12 cellular contexts compared by ENCODE assay signal in genomic region chr21:46284077-46284644, GRCh38. TPM values are rescaled to one million over a fixed set of nuclear protein-coding genes. Genes with fewer than 3 reads are reported as not detected.
DNase-seq lines count a peak whose midpoint lies in the region; ATAC-seq, FAIRE-seq and TF ChIP-seq lines count a peak whose summit lies in the region.
"Had no signal": no experiment of that assay in that cellular context is flagged by ENCODE, and none has a peak within 500 bp of the region (broad histone marks: within the 10 kb centered on the region; RNA-seq: fewer than 3 reads in every experiment).

No MANE protein-coding gene starts in this region.

- H3K9ac ChIP-seq in endothelial cell of umbilical vein (replicated peaks; ENCODE audit: extremely low read depth, insufficient read depth, low read length): no peak overlapping the region

- peak overlapping the region; percentile 13 for H3K27ac ChIP-seq in endothelial cell of umbilical vein (ENCODE audit: insufficient read depth, low read depth, low read length)

- peak overlapping the region; percentile 92 for H3K4me3 Mint-ChIP-seq in activated CD4-positive, alpha-beta T cell treated with anti-CD3 and anti-CD28 coated beads, Interleukin-2, amount 10 ng/mL, durations not matched to agents 24 days and 14 days
- peak overlapping the region; percentile 96 for H3K4me3 Mint-ChIP-seq in stimulated activated effector memory CD8-positive, alpha-beta T cell treated with anti-CD3 and anti-CD28 coated beads, Interleukin-12 subunit alpha, Interleukin-12 subunit beta, amount 100 ng/mL, for 72 hours

- H3K27me3 Mint-ChIP-seq in activated CD4-positive, alpha-beta T cell treated with anti-CD3 and anti-CD28 coated beads, Interleukin-2, amount 10 ng/mL, durations not matched to agents 24 days and 14 days: no peaks in the 10 kb centered on the region

- no peak for FAIRE-seq in endothelial cell of umbilical vein (lab: Jason Lieb, UNC)
- FAIRE-seq: bronchial epithelial cell had no signal

- no peaks in the 10 kb centered on the region for H3K9me3 ChIP-seq in endothelial cell of umbilical vein (replicated peaks; ENCODE audit: control insufficient read depth, insufficient read depth, low read length)

- dilution Hi-C loops in endothelial cell of umbilical vein (cut with MboI; ENCODE audit: extremely low pct_ligation_motif_present, low sequenced_read_pairs): no loop called here

- H2AFZ ChIP-seq in endothelial cell of umbilical vein (ENCODE audit: low read depth, low read length): no peak overlapping the region

- no peak for TF ChIP-seq POLR2A in endothelial cell of umbilical vein (IDR thresholded peaks at IDR 0.05; ENCODE audit: low read depth, low read length)

- H3K4me2 ChIP-seq in endothelial cell of umbilical vein (ENCODE audit: insufficient read depth, low read length): peak overlapping the region; percentile 83

- no peak for TF ChIP-seq CTCF in endothelial cell of umbilical vein (IDR thresholded peaks at IDR 0.05; ENCODE audit: extremely low read depth in 1 of 2, insufficient read depth in 1 of 2, low read depth in 1 of 2, low read length in 2 of 2)

- H3K36me3 ChIP-seq in endothelial cell of umbilical vein (ENCODE audit: control insufficient read depth in 2 of 2, extremely low read depth in 1 of 2, insufficient read depth in 2 of 2, low read length in 2 of 2): peaks cover 0 to 15% of the 10 kb centered on the region in 2 experiments

- no peaks in the 10 kb centered on the region for H3K9me1 ChIP-seq in endothelial cell of umbilical vein (replicated peaks; ENCODE audit: control insufficient read depth, extremely low read depth, insufficient read depth, low read length)

- peak overlapping the region; percentile 82 for H3K27ac Mint-ChIP-seq in activated CD4-positive, alpha-beta T cell treated with anti-CD3 and anti-CD28 coated beads, Interleukin-2, amount 10 ng/mL, durations not matched to agents 24 days and 14 days
- H3K27ac Mint-ChIP-seq in stimulated activated effector memory CD8-positive, alpha-beta T cell treated with anti-CD3 and anti-CD28 coated beads, Interleukin-12 subunit alpha, Interleukin-12 subunit beta, amount 100 ng/mL, for 72 hours: peak overlapping the region; percentile 39

- peaks cover 33% of the 10 kb centered on the region for H3K4me1 ChIP-seq in endothelial cell of umbilical vein (ENCODE audit: control insufficient read depth, extremely low read depth, insufficient read depth, low read length)

- BruUV-seq in endothelial cell of umbilical vein (replicated peaks; lab: Mats Ljungman, UMichigan): no TSS peak

- intact Hi-C loops in activated CD4-positive, alpha-beta T cell treated with anti-CD3 and anti-CD28 coated beads, Interleukin-2, amount 10 ng/mL, durations not matched to agents 24 days and 14 days (cut with micrococcal nuclease): no loop called here
- intact Hi-C loops in endothelial cell of umbilical vein (cut with micrococcal nuclease): loop anchor here (2.0 kb wide), 1 partner anchor 55 kb away; the partner anchor contains the start of gene LSS

- no peaks in the 10 kb centered on the region for H3K27me3 ChIP-seq in endothelial cell of umbilical vein (ENCODE audit: control insufficient read depth in 2 of 2, insufficient read depth in 2 of 2, low read length in 2 of 2)

- no peak for ATAC-seq in stimulated activated effector memory CD8-positive, alpha-beta T cell treated with anti-CD3 and anti-CD28 coated beads, Interleukin-12 subunit alpha, Interleukin-12 subunit beta, amount 100 ng/mL, for 72 hours
- ATAC-seq in HG03135 (IDR thresholded peaks at IDR 0.05; ENCODE audit: unreplicated experiment): no peak
- ATAC-seq in HG03159 (IDR thresholded peaks at IDR 0.05; ENCODE audit: unreplicated experiment): no peak
- no peak for ATAC-seq in GM18858 (IDR thresholded peaks at IDR 0.05; ENCODE audit: unreplicated experiment)

- no peak for DNase-seq in activated CD4-positive, alpha-beta T cell treated with anti-CD3 and anti-CD28 coated beads, Interleukin-2, amount 10 ng/mL, durations not matched to agents 24 days and 14 days
- DNase-seq in activated CD4-positive, alpha-beta T cell treated with anti-CD3 and anti-CD28 coated beads, Interleukin-2, amount 50 U/mL, for 4 hours: no peak
- DNase-seq in endothelial cell of umbilical vein (ENCODE audit: low read depth, low spot score): peak; percentile 51
- no peak for DNase-seq in stimulated activated effector memory CD8-positive, alpha-beta T cell treated with anti-CD3 and anti-CD28 coated beads, Interleukin-12 subunit alpha, Interleukin-12 subunit beta, amount 100 ng/mL, for 72 hours (ENCODE audit: low spot score in 2 of 2)
- DNase-seq: NCI-H82; stimulated activated naive CD4-positive, alpha-beta T cell treated with Interleukin-2 at 50 U/mL for 16 hours had no signal

- H3K79me2 ChIP-seq in endothelial cell of umbilical vein (ENCODE audit: control insufficient read depth, insufficient read depth, low read length): peaks cover 50% of the 10 kb centered on the region

- H4K20me1 ChIP-seq in endothelial cell of umbilical vein (replicated peaks; ENCODE audit: control insufficient read depth, extremely low read depth, insufficient read depth, low read length): no peaks in the 10 kb centered on the region

- H3K4me1 Mint-ChIP-seq in activated CD4-positive, alpha-beta T cell treated with anti-CD3 and anti-CD28 coated beads, Interleukin-2, amount 10 ng/mL, durations not matched to agents 24 days and 14 days: peaks cover 40% of the 10 kb centered on the region
- H3K4me1 Mint-ChIP-seq in stimulated activated effector memory CD8-positive, alpha-beta T cell treated with anti-CD3 and anti-CD28 coated beads, Interleukin-12 subunit alpha, Interleukin-12 subunit beta, amount 100 ng/mL, for 72 hours: peaks cover 42% of the 10 kb centered on the region

- no peaks in the 10 kb centered on the region for H3K9me3 Mint-ChIP-seq in activated CD4-positive, alpha-beta T cell treated with anti-CD3 and anti-CD28 coated beads, Interleukin-2, amount 10 ng/mL, durations not matched to agents 24 days and 14 days
- H3K9me3 Mint-ChIP-seq in stimulated activated effector memory CD8-positive, alpha-beta T cell treated with anti-CD3 and anti-CD28 coated beads, Interleukin-12 subunit alpha, Interleukin-12 subunit beta, amount 100 ng/mL, for 72 hours: no peaks in the 10 kb centered on the region

- CTCF ChIA-PET in endothelial cell of umbilical vein (lab: Charles Lee): interaction anchor here (0.6 to 3.0 kb wide), 5 partner anchors 27 to 140 kb away, joined by 3 to 14 read pairs (median 4); a partner anchor contains a TSS

- H3K4me3 ChIP-seq in endothelial cell of umbilical vein (replicated peaks in 1 of 3; ENCODE audit: insufficient read depth in 1 of 3, low read depth in 1 of 3, low read length in 3 of 3): peak overlapping the region in 2 of 3 experiments; percentile 1 to 24
- H3K4me3 ChIP-seq: lung had no signal

- POLR2A ChIA-PET in endothelial cell of umbilical vein (lab: Charles Lee): interaction anchor here (1.4 kb wide), 1 partner anchor 39 kb away, joined by 3 read pairs; no protein-coding TSS in a partner anchor

- peaks cover 56% of the 10 kb centered on the region for H3K36me3 Mint-ChIP-seq in activated CD4-positive, alpha-beta T cell treated with anti-CD3 and anti-CD28 coated beads, Interleukin-2, amount 10 ng/mL, durations not matched to agents 24 days and 14 days (ENCODE audit: low read depth)
- peaks cover 81% of the 10 kb centered on the region for H3K36me3 Mint-ChIP-seq in stimulated activated effector memory CD8-positive, alpha-beta T cell treated with anti-CD3 and anti-CD28 coated beads, Interleukin-12 subunit alpha, Interleukin-12 subunit beta, amount 100 ng/mL, for 72 hours

RNA-seq across cellular contexts. Expression of gene MCM3AP, which starts 1.2 kb away (rescaled TPM):
- 129 and 138 TPM in 2 replicates for total RNA-seq in activated CD4-positive, alpha-beta T cell treated with anti-CD3 and anti-CD28 coated beads, Interleukin-2, amount 10 ng/mL, durations not matched to agents 24 days and 14 days
- 59.1 TPM for polyA plus RNA-seq in PFSK-1 (2012; ENCODE audit: insufficient read length, low read depth)
- total RNA-seq in endothelial cell of umbilical vein: 106 and 115 TPM in 2 replicates
- polyA plus RNA-seq in endothelial cell of umbilical vein: 35.4 and 37.9 TPM in 2 replicates
- 32.3 and 32.9 TPM in 2 replicates for polyA plus RNA-seq in endothelial cell of umbilical vein (2011; cell fraction: cytosol; rRNA removed)
- 175 and 178 TPM in 2 replicates for polyA plus RNA-seq in endothelial cell of umbilical vein (2011; cell fraction: nucleus; rRNA removed)
- polyA plus RNA-seq in endothelial cell of umbilical vein (2012): 58.8 and 60.0 TPM in 2 replicates
- polyA minus RNA-seq in endothelial cell of umbilical vein: 64.6 and 78.3 TPM in 2 replicates
- 54.2 TPM for polyA minus RNA-seq in endothelial cell of umbilical vein (2011; cell fraction: cytosol; rRNA and poly(A)+ RNA removed)
- 117 and 125 TPM in 2 replicates for polyA minus RNA-seq in endothelial cell of umbilical vein (2011; cell fraction: nucleus; rRNA and poly(A)+ RNA removed)

RNA-seq across cellular contexts. Expression of gene YBEY, which starts 2.0 kb away (rescaled TPM):
- total RNA-seq in activated CD4-positive, alpha-beta T cell treated with anti-CD3 and anti-CD28 coated beads, Interleukin-2, amount 10 ng/mL, durations not matched to agents 24 days and 14 days: 16.2 and 18.2 TPM in 2 replicates
- polyA plus RNA-seq in PFSK-1 (2012; ENCODE audit: insufficient read length, low read depth): 40.4 TPM
- 6.1 and 10.5 TPM in 2 replicates for total RNA-seq in endothelial cell of umbilical vein
- polyA plus RNA-seq in endothelial cell of umbilical vein: 12.4 and 15.3 TPM in 2 replicates
- 16.5 and 16.8 TPM in 2 replicates for polyA plus RNA-seq in endothelial cell of umbilical vein (2011; cell fraction: cytosol; rRNA removed)
- 7.9 and 12.4 TPM in 2 replicates for polyA plus RNA-seq in endothelial cell of umbilical vein (2011; cell fraction: nucleus; rRNA removed)
- 14.5 and 15.6 TPM in 2 replicates for polyA plus RNA-seq in endothelial cell of umbilical vein (2012)
- 3.4 and 5.9 TPM in 2 replicates for polyA minus RNA-seq in endothelial cell of umbilical vein
- polyA minus RNA-seq in endothelial cell of umbilical vein (2011; cell fraction: cytosol; rRNA and poly(A)+ RNA removed): 6.9 TPM
- polyA minus RNA-seq in endothelial cell of umbilical vein (2011; cell fraction: nucleus; rRNA and poly(A)+ RNA removed): 3.9 and 5.0 TPM in 2 replicates

RNA-seq across cellular contexts. Expression of gene C21orf58, which starts 39.5 kb away (rescaled TPM):
- total RNA-seq in activated CD4-positive, alpha-beta T cell treated with anti-CD3 and anti-CD28 coated beads, Interleukin-2, amount 10 ng/mL, durations not matched to agents 24 days and 14 days: 28.4 and 33.4 TPM in 2 replicates
- 10.3 TPM for polyA plus RNA-seq in PFSK-1 (2012; ENCODE audit: insufficient read length, low read depth)
- 19.3 and 24.3 TPM in 2 replicates for total RNA-seq in endothelial cell of umbilical vein
- polyA plus RNA-seq in endothelial cell of umbilical vein: 6.0 and 7.4 TPM in 2 replicates
- 4.5 and 5.7 TPM in 2 replicates for polyA plus RNA-seq in endothelial cell of umbilical vein (2011; cell fraction: cytosol; rRNA removed)
- 33.4 and 39.1 TPM in 2 replicates for polyA plus RNA-seq in endothelial cell of umbilical vein (2011; cell fraction: nucleus; rRNA removed)
- polyA plus RNA-seq in endothelial cell of umbilical vein (2012): 2.1 and 3.8 TPM in 2 replicates
- polyA minus RNA-seq in endothelial cell of umbilical vein: 7.3 and 8.3 TPM in 2 replicates
- polyA minus RNA-seq in endothelial cell of umbilical vein (2011; cell fraction: cytosol; rRNA and poly(A)+ RNA removed): 16.8 TPM
- polyA minus RNA-seq in endothelial cell of umbilical vein (2011; cell fraction: nucleus; rRNA and poly(A)+ RNA removed): 14.3 and 20.3 TPM in 2 replicates

RNA-seq across cellular contexts. Expression of gene PCNT, which starts 39.8 kb away (rescaled TPM):
- 52.0 and 61.2 TPM in 2 replicates for total RNA-seq in activated CD4-positive, alpha-beta T cell treated with anti-CD3 and anti-CD28 coated beads, Interleukin-2, amount 10 ng/mL, durations not matched to agents 24 days and 14 days
- 30.4 TPM for polyA plus RNA-seq in PFSK-1 (2012; ENCODE audit: insufficient read length, low read depth)
- total RNA-seq in endothelial cell of umbilical vein: 38.5 and 49.5 TPM in 2 replicates
- 9.5 and 9.6 TPM in 2 replicates for polyA plus RNA-seq in endothelial cell of umbilical vein
- polyA plus RNA-seq in endothelial cell of umbilical vein (2011; cell fraction: cytosol; rRNA removed): 11.7 and 13.9 TPM in 2 replicates
- polyA plus RNA-seq in endothelial cell of umbilical vein (2011; cell fraction: nucleus; rRNA removed): 71.0 and 95.6 TPM in 2 replicates
- 13.5 and 18.4 TPM in 2 replicates for polyA plus RNA-seq in endothelial cell of umbilical vein (2012)
- 44.0 and 55.1 TPM in 2 replicates for polyA minus RNA-seq in endothelial cell of umbilical vein
- 16.3 TPM for polyA minus RNA-seq in endothelial cell of umbilical vein (2011; cell fraction: cytosol; rRNA and poly(A)+ RNA removed)
- 33.8 and 34.3 TPM in 2 replicates for polyA minus RNA-seq in endothelial cell of umbilical vein (2011; cell fraction: nucleus; rRNA and poly(A)+ RNA removed)

RNA-seq across cellular contexts. Expression of gene LSS, which starts 55.6 kb away (rescaled TPM):
- total RNA-seq in activated CD4-positive, alpha-beta T cell treated with anti-CD3 and anti-CD28 coated beads, Interleukin-2, amount 10 ng/mL, durations not matched to agents 24 days and 14 days: 19.7 and 23.1 TPM in 2 replicates
- polyA plus RNA-seq in PFSK-1 (2012; ENCODE audit: insufficient read length, low read depth): 38.0 TPM
- 141 TPM in 2 replicates for total RNA-seq in endothelial cell of umbilical vein
- polyA plus RNA-seq in endothelial cell of umbilical vein: 120 and 132 TPM in 2 replicates
- polyA plus RNA-seq in endothelial cell of umbilical vein (2011; cell fraction: cytosol; rRNA removed): 61.0 and 68.1 TPM in 2 replicates
- 219 and 279 TPM in 2 replicates for polyA plus RNA-seq in endothelial cell of umbilical vein (2011; cell fraction: nucleus; rRNA removed)
- 46.0 and 49.7 TPM in 2 replicates for polyA plus RNA-seq in endothelial cell of umbilical vein (2012)
- 126 and 151 TPM in 2 replicates for polyA minus RNA-seq in endothelial cell of umbilical vein
- polyA minus RNA-seq in endothelial cell of umbilical vein (2011; cell fraction: cytosol; rRNA and poly(A)+ RNA removed): 14.0 TPM
- 70.4 and 87.6 TPM in 2 replicates for polyA minus RNA-seq in endothelial cell of umbilical vein (2011; cell fraction: nucleus; rRNA and poly(A)+ RNA removed)
